1 cellular context compared by ENCODE assay signal in genomic region chr6:72286911-72287311, GRCh38.
TF ChIP-seq lines count a peak whose summit lies in the region.

No MANE protein-coding gene starts in this region.

TF ChIP-seq in K562, 482 proteins besides CTCF, POLR2A, EP300 and RAD21 (continued from another document):
- no peak for TF ChIP-seq HOMEZ (CRISPR knock-in tag; IDR thresholded peaks at IDR 0.05)
- no peak for TF ChIP-seq MTA2 (IDR thresholded peaks at IDR 0.05; ENCODE audit: low read depth)
- no peak for TF ChIP-seq KLF1 (tag; IDR thresholded peaks at IDR 0.05)
- TF ChIP-seq ZNF212 (CRISPR knock-in tag; IDR thresholded peaks at IDR 0.05) = no peak
- TF ChIP-seq ELF2 (CRISPR knock-in tag; IDR thresholded peaks at IDR 0.05) = no peak
- TF ChIP-seq ZNF316 (IDR thresholded peaks at IDR 0.05) = peak; percentile 17; the same call in 1 of the 2 replicates
- no peak for TF ChIP-seq ZNF780A (CRISPR knock-in tag; IDR thresholded peaks at IDR 0.05)
- no peak for TF ChIP-seq NR3C1 (CRISPR knock-in tag; IDR thresholded peaks at IDR 0.05)
- peak; percentile 54 for TF ChIP-seq MAFK (IDR thresholded peaks at IDR 0.05; ENCODE audit: low read length)
- TF ChIP-seq MAFF (IDR thresholded peaks at IDR 0.05; ENCODE audit: low read length) = peak; percentile 45
- no peak for TF ChIP-seq ZNF407 (IDR thresholded peaks at IDR 0.05; ENCODE audit: low read depth)
- no peak for TF ChIP-seq MLX (CRISPR knock-in tag; conservative IDR thresholded peaks at IDR 0.05)
- TF ChIP-seq RBM34 (IDR thresholded peaks at IDR 0.05; ENCODE audit: borderline replicate concordance, insufficient read depth, low read length) = no peak
